Comparison of ENCODE assay signal across 21 cellular contexts in the genomic region with DNA sequence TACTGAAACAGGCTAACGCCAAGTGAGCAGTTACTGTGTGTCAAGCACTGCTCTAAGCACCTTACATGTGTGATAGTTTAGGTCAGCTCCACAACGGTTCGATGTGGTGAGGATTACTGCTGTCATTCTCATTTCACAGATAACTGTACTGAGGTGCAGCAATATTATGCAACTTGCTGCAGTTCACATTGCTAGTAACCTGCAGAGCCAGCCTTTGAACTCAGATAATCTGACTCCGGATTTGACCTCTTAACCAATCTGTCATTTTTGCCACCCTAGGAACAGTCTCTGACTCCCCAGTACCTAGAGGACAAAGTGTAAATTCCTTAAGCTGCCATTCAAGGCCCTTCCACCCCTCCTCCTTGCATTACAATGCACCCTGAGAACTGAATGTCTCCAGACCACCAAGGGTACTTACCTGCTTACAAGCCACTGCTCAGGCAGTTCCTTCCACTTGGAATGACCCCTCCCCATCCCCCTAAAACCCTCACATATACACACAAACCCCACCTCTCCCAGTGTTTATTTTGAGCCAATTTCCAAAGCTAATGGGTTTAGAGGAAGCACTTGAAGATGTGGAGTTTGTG.
"Had no signal": no experiment of that assay in that cellular context is flagged by ENCODE, and none has a peak within 500 bp of the region (broad histone marks: within the 10 kb centered on the region; RNA-seq: fewer than 3 reads in every experiment).

No MANE protein-coding gene starts in this region.

- H3K27me3 ChIP-seq: colonic mucosa, esophagus squamous epithelium, gastroesophageal sphincter, left lung, sigmoid colon, suprapubic skin, thyroid gland had no signal

- H3K4me3 ChIP-seq: colonic mucosa, esophagus squamous epithelium, gastroesophageal sphincter, left lung, lower lobe of right lung, sigmoid colon, skin epidermis, suprapubic skin, thyroid gland had no signal

- H3K9me3 Mint-ChIP-seq: natural killer cell, type B pancreatic cell had no signal

- H3K4me1 Mint-ChIP-seq: memory B cell, natural killer cell had no signal

- H3K4me3 Mint-ChIP-seq: memory B cell, mesothelial cell of epicardium, natural killer cell, neural crest cell, type B pancreatic cell had no signal

- DNase-seq: colonic mucosa; dermis blood vessel endothelial cell; esophagus squamous epithelium; foreskin fibroblast; glutamatergic neuron; left lung; lower lobe of right lung; natural killer cell; sigmoid colon; stimulated activated CD4-positive, alpha-beta T cell treated with anti-CD3 and anti-CD28 coated beads, Interleukin-2, amount 100 ng/mL, for 48 hours; stimulated activated naive CD8-positive, alpha-beta T cell treated with anti-CD3 and anti-CD28 coated beads, Interleukin-15, Interleukin-2, amounts not matched to agents 100 U/mL and 50 U/mL, for 24 hours; thyroid gland had no signal

- H3K4me1 ChIP-seq: colonic mucosa, esophagus squamous epithelium, gastroesophageal sphincter, left lung, lower lobe of right lung, sigmoid colon, suprapubic skin, thyroid gland had no signal

- H3K36me3 ChIP-seq: colonic mucosa, esophagus squamous epithelium, gastroesophageal sphincter, left lung, lower lobe of right lung, sigmoid colon, suprapubic skin, thyroid gland had no signal

- H3K9me3 ChIP-seq: colonic mucosa, esophagus squamous epithelium, gastroesophageal sphincter, left lung, lower lobe of right lung, sigmoid colon, suprapubic skin, thyroid gland had no signal

- H3K36me3 Mint-ChIP-seq: memory B cell, mesothelial cell of epicardium, natural killer cell, type B pancreatic cell had no signal

- FAIRE-seq: islet of Langerhans, urothelium cell line had no signal

- H3K27ac ChIP-seq: colonic mucosa, esophagus squamous epithelium, gastroesophageal sphincter, left lung, lower lobe of right lung, sigmoid colon, skin epidermis, suprapubic skin, thyroid gland had no signal

- H3K27ac Mint-ChIP-seq: memory B cell, mesothelial cell of epicardium, natural killer cell, type B pancreatic cell had no signal

- ATAC-seq: gastroesophageal sphincter; left lung; lower lobe of right lung; natural killer cell; stimulated activated naive CD8-positive, alpha-beta T cell treated with anti-CD3 and anti-CD28 coated beads, Interleukin-15, Interleukin-2, amounts not matched to agents 100 U/mL and 50 U/mL, for 24 hours had no signal

- H3K27me3 Mint-ChIP-seq: type B pancreatic cell had no signal
